ENCODE assay signal across 9 cellular contexts in the genomic region with DNA sequence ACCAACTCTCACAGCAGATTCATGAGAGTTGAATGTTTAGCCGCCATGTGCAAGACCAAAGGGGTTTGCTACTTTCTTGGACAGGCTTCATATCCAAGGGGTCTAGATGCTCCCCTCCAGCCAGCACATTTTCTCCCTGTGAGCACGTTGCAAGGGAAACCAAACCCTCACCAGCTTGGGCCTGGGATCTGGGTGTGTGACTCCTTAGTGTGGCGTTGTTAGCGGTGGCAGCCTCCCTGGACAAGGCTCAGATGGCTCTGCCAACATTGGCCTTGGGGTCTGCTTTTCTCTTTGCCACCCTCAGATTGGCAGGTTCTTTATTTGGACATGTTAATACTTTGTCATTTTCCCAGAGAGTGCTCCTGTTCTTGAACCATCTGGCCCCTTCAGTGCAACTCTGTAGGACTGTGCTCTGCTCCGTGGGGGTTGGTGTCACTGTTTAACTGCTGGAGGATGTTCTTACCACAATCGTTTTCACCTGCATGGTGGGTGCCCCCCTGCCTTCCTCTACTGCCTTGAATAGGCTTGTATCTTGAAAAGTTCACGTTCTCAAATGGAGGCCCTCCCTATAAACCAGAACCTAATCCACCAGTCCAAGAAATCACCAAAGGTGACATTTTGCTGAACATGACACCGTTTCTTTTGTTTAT. TPM values are rescaled to one million over a fixed set of nuclear protein-coding genes. Genes with fewer than 3 reads are reported as not detected.
DNase-seq lines count a peak whose midpoint lies in the region; ATAC-seq and TF ChIP-seq lines count a peak whose summit lies in the region.
"Had no signal": no experiment of that assay in that cellular context is flagged by ENCODE, and none has a peak within 500 bp of the region (broad histone marks: within the 10 kb centered on the region; RNA-seq: fewer than 3 reads in every experiment).

No MANE protein-coding gene starts in this region.

- peak overlapping the region; percentile 97 for H3K27ac Mint-ChIP-seq in activated CD4-positive, alpha-beta T cell treated with anti-CD3 and anti-CD28 coated beads for 36 hours
- H3K27ac Mint-ChIP-seq in endothelial cell (ENCODE audit: unreplicated experiment) (peak overlapping the region; percentile 88), GM23338 (no peak overlapping the region)
- H3K27ac Mint-ChIP-seq in stimulated activated naive B cell treated with anti-CD40 and anti-IgM and Interleukin-4, amounts not matched to agents 10 μg/mL and 1 μg/mL and 100 μg/mL, for 72 hours, result peak overlapping the region; percentile 97

- peak overlapping the region; percentile 68 for H3K4me3 Mint-ChIP-seq in activated CD4-positive, alpha-beta T cell treated with anti-CD3 and anti-CD28 coated beads for 36 hours
- peak overlapping the region; percentile 32 for H3K4me3 Mint-ChIP-seq in endothelial cell (ENCODE audit: unreplicated experiment)
- H3K4me3 Mint-ChIP-seq in stimulated activated naive B cell treated with anti-CD40 and anti-IgM and Interleukin-4, amounts not matched to agents 10 μg/mL and 1 μg/mL and 100 μg/mL, for 72 hours, result peak overlapping the region in 1 of 2 donors; percentile 55
- H3K4me3 Mint-ChIP-seq in GM23338, result no peak overlapping the region

- H3K4me2 ChIP-seq in GM23338, result no peak overlapping the region

- H3K79me2 ChIP-seq in GM23338 (replicated peaks; ENCODE audit: insufficient read depth), result no peaks in the 10 kb centered on the region

- CTCF ChIA-PET in activated CD4-positive, alpha-beta T cell treated with anti-CD3 and anti-CD28 coated beads for 36 hours (lab: Charles Lee), result interaction anchor here (1.0 to 1.3 kb wide), 3 partner anchors 12 to 17 kb away, joined by 3 to 10 read pairs (median 4); no protein-coding TSS in a partner anchor

- H3K36me3 ChIP-seq in prostate gland (no peaks in the 10 kb centered on the region), GM23338 (ENCODE audit: insufficient read depth) (no peaks in the 10 kb centered on the region)

- POLR2A ChIA-PET in activated CD4-positive, alpha-beta T cell treated with anti-CD3 and anti-CD28 coated beads for 36 hours (lab: Charles Lee), result interaction anchor here (0.6 to 2.9 kb wide), 4 partner anchors 12 to 461 kb away, joined by 3 to 19 read pairs (median 3); no protein-coding TSS in a partner anchor

- no peak overlapping the region for H3K4me3 ChIP-seq in prostate gland
- H3K4me3 ChIP-seq in GM23338, result no peak overlapping the region
- H3K4me3 ChIP-seq: SK-N-MC had no signal

- H3K27me3 ChIP-seq in prostate gland (replicated peaks; ENCODE audit: insufficient read depth) (no peaks in the 10 kb centered on the region), GM23338 (ENCODE audit: insufficient read depth) (peaks cover 31% of the 10 kb centered on the region)

- peaks cover 94% of the 10 kb centered on the region for H3K4me1 Mint-ChIP-seq in activated CD4-positive, alpha-beta T cell treated with anti-CD3 and anti-CD28 coated beads for 36 hours
- H3K4me1 Mint-ChIP-seq in endothelial cell (ENCODE audit: unreplicated experiment) (peaks cover 74% of the 10 kb centered on the region), GM23338 (peaks cover 48% of the 10 kb centered on the region)
- H3K4me1 Mint-ChIP-seq in stimulated activated naive B cell treated with anti-CD40 and anti-IgM and Interleukin-4, amounts not matched to agents 10 μg/mL and 1 μg/mL and 100 μg/mL, for 72 hours, result peaks cover 57 to 100% of the 10 kb centered on the region in 2 donors

- no peaks in the 10 kb centered on the region; the same call in 1 of the 2 replicates for H3K9me2 ChIP-seq in GM23338 (ENCODE audit: insufficient read depth)

- H3F3A ChIP-seq in GM23338 (replicated peaks; ENCODE audit: low read depth), result 0 out of 2 replicates have a peak, but pooled peaks cover 7% of the 10 kb centered on the region

- H3K27ac ChIP-seq in prostate gland, result peak overlapping the region in 1 of 2 donors; percentile 68
- H3K27ac ChIP-seq in GM23338 (ENCODE audit: low read depth), result no peak overlapping the region
- H3K27ac ChIP-seq: SK-N-MC had no signal

- no peak for TF ChIP-seq POLR2A in prostate gland (IDR thresholded peaks at IDR 0.05)

- H4K20me1 ChIP-seq in GM23338 (replicated peaks; ENCODE audit: insufficient read depth), result 0 out of 2 replicates have a peak, but pooled peaks cover 5% of the 10 kb centered on the region

- no peaks in the 10 kb centered on the region for H3K9me3 Mint-ChIP-seq in activated CD4-positive, alpha-beta T cell treated with anti-CD3 and anti-CD28 coated beads for 36 hours (ENCODE audit: low read depth)
- H3K9me3 Mint-ChIP-seq in endothelial cell (ENCODE audit: unreplicated experiment) (no peaks in the 10 kb centered on the region), GM23338 (no peaks in the 10 kb centered on the region)
- peaks cover 5% of the 10 kb centered on the region in 2 donors for H3K9me3 Mint-ChIP-seq in stimulated activated naive B cell treated with anti-CD40 and anti-IgM and Interleukin-4, amounts not matched to agents 10 μg/mL and 1 μg/mL and 100 μg/mL, for 72 hours

- peaks cover 25% of the 10 kb centered on the region for H3K4me1 ChIP-seq in prostate gland (replicated peaks)
- H3K4me1 ChIP-seq in GM23338 (ENCODE audit: insufficient read depth), result peaks cover 19% of the 10 kb centered on the region

- ATAC-seq in activated CD4-positive, alpha-beta T cell treated with anti-CD3 and anti-CD28 coated beads for 36 hours, result no peak
- no peak for ATAC-seq in stimulated activated naive B cell treated with anti-CD40 and anti-IgM and Interleukin-4, amounts not matched to agents 10 μg/mL and 1 μg/mL and 100 μg/mL, for 72 hours (replicated peaks)
- ATAC-seq in GM19023 (IDR thresholded peaks at IDR 0.05; ENCODE audit: unreplicated experiment) (no peak), GM23338 (no peak)

- H3K9me3 ChIP-seq in prostate gland, result no peaks in the 10 kb centered on the region

- WGBS in prostate gland, result 68% methylated on average over 8 of the region's 8 CpGs

- intact Hi-C loops in activated CD4-positive, alpha-beta T cell treated with anti-CD3 and anti-CD28 coated beads for 36 hours (cut with DNase I, micrococcal nuclease), result loop anchor here (5.0 to 10.0 kb wide), 4 partner anchors 228 to 870 kb away; a partner anchor contains a TSS
- intact Hi-C loops in prostate gland (cut with DNase I), result no loop called here

- H3K36me3 Mint-ChIP-seq in activated CD4-positive, alpha-beta T cell treated with anti-CD3 and anti-CD28 coated beads for 36 hours (ENCODE audit: low read depth), result peaks cover 20% of the 10 kb centered on the region
- H3K36me3 Mint-ChIP-seq in endothelial cell (ENCODE audit: low read depth, unreplicated experiment), result peaks cover 19% of the 10 kb centered on the region
- peaks cover 5 to 6% of the 10 kb centered on the region in 2 donors for H3K36me3 Mint-ChIP-seq in stimulated activated naive B cell treated with anti-CD40 and anti-IgM and Interleukin-4, amounts not matched to agents 10 μg/mL and 1 μg/mL and 100 μg/mL, for 72 hours
- H3K36me3 Mint-ChIP-seq in GM23338 (ENCODE audit: low read depth), result peaks cover 2% of the 10 kb centered on the region; the same call in 1 of the 3 replicates

- no peak overlapping the region for H2AFZ ChIP-seq in GM23338

- TF ChIP-seq CTCF in endothelial cell (IDR thresholded peaks at IDR 0.05; ENCODE audit: unreplicated experiment) (no peak), prostate gland (IDR thresholded peaks at IDR 0.05) (no peak), GM23338 (conservative IDR thresholded peaks at IDR 0.05; ENCODE audit: low read depth in 2 of 2) (no peak)

- DNase-seq in activated CD4-positive, alpha-beta T cell treated with anti-CD3 and anti-CD28 coated beads for 36 hours, result peak; percentile 31
- no peak for DNase-seq in activated CD4-positive, alpha-beta T cell treated with anti-CD3 and anti-CD28 coated beads for 4 hours
- DNase-seq in NCI-H69 (lab: John Stamatoyannopoulos, UW) (peak; percentile 75), endothelial cell (ENCODE audit: low spot score) (no peak), prostate gland (ENCODE audit: low spot score) (no peak), GM23338 (ENCODE audit: low spot score) (no peak)
- no peak for DNase-seq in stimulated activated naive B cell treated with anti-CD40 and anti-IgM and Interleukin-4, amounts not matched to agents 10 μg/mL and 1 μg/mL and 100 μg/mL, for 72 hours

- H3K27me3 Mint-ChIP-seq in activated CD4-positive, alpha-beta T cell treated with anti-CD3 and anti-CD28 coated beads for 36 hours, result no peaks in the 10 kb centered on the region
- peaks cover 8% of the 10 kb centered on the region for H3K27me3 Mint-ChIP-seq in endothelial cell (ENCODE audit: unreplicated experiment)
- H3K27me3 Mint-ChIP-seq in stimulated activated naive B cell treated with anti-CD40 and anti-IgM and Interleukin-4, amounts not matched to agents 10 μg/mL and 1 μg/mL and 100 μg/mL, for 72 hours, result no peaks in the 10 kb centered on the region
- H3K27me3 Mint-ChIP-seq in GM23338 (ENCODE audit: insufficient read depth, low read depth, poor library complexity), result peaks cover 23% of the 10 kb centered on the region

RNA-seq across cellular contexts. Expression of a gene that starts 13.4 kb away (rescaled TPM):
- total RNA-seq in activated CD4-positive, alpha-beta T cell treated with anti-CD3 and anti-CD28 coated beads for 36 hours, result 10 to 100 TPM; 11.6 to 16.3 TPM
- total RNA-seq in endothelial cell (ENCODE audit: unreplicated experiment) (48.9 TPM), prostate gland (10 to 100 TPM; 22.7 to 28.3 TPM)
- total RNA-seq in GM23338 (2014; rRNA removed; shearing (Covaris generic)), result 4.4 and 7.3 TPM in 2 replicates
- polyA plus RNA-seq in GM23338 (2016; fragmentation: Nextera tagmentation; extraction: Ambion mirVana), result 1.3 and 1.7 TPM in 2 replicates

Comparison
In these comparisons a context has a peak if more than half of its experiments do, and no peak if none do; other contexts are left out.
1. DNase-seq: peak in activated CD4-positive, alpha-beta T cell treated with anti-CD3 and anti-CD28 coated beads for 36 hours (single experiment) and NCI-H69 (single experiment); none in activated CD4-positive, alpha-beta T cell treated with anti-CD3 and anti-CD28 coated beads for 4 hours (0 of 2), endothelial cell (single experiment), stimulated activated naive B cell treated with anti-CD40 and anti-IgM and Interleukin-4, amounts not matched to agents 10 μg/mL and 1 μg/mL and 100 μg/mL, for 72 hours (single experiment), prostate gland (single experiment) and GM23338 (single experiment).